24 cellular contexts compared by ENCODE assay signal in the genomic region with DNA sequence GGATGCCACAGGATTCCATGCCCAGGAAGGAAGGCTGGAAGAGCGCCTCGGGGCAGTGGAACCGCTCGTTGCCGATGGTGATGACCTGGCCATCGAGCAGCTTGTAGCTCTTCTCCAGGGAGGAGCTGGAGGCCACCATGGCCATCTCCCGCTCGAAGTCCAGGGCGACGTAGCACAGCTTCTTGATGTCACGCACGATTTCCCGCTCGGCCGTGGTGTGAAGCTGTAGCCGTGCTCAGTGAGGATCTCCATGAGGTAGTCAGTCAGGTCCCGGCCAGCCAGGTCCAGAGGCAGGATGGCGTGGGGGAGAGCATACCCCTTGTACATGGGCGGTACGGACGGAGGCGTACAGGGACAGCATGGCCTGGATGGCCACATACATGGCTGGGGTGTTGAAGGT.
"Had no signal": no experiment of that assay in that cellular context is flagged by ENCODE, and none has a peak within 500 bp of the region (broad histone marks: within the 10 kb centered on the region; RNA-seq: fewer than 3 reads in every experiment).

No MANE protein-coding gene starts in this region.

- ATAC-seq: gastrocnemius medialis, heart left ventricle, left colon, left lobe of liver had no signal

- DNase-seq: dermis blood vessel endothelial cell; dorsolateral prefrontal cortex; effector CD4-positive, alpha-beta T cell; effector memory CD4-positive, alpha-beta T cell; foreskin fibroblast; foreskin melanocyte; gastrocnemius medialis; glutamatergic neuron; heart left ventricle; hypothalamus; immature natural killer cell; islet precursor cell; left colon; left ventricle myocardium inferior; mammary epithelial cell; mesendoderm; midbrain had no signal

- FAIRE-seq: colon, endothelial cell of umbilical vein had no signal

- H3K4me3 ChIP-seq: coronary artery, dorsolateral prefrontal cortex, esophagus muscularis mucosa, gastrocnemius medialis, heart left ventricle, hepatocyte, left ventricle myocardium inferior, lung had no signal

- H3K4me1 ChIP-seq: esophagus muscularis mucosa, gastrocnemius medialis, left ventricle myocardium inferior had no signal

- H3K27ac ChIP-seq: coronary artery, dorsolateral prefrontal cortex, esophagus muscularis mucosa, gastrocnemius medialis, heart left ventricle, hepatocyte, left ventricle myocardium inferior had no signal

- H3K4me2 ChIP-seq: hepatocyte had no signal

- H3K27me3 ChIP-seq: dorsolateral prefrontal cortex, esophagus muscularis mucosa, gastrocnemius medialis, heart left ventricle, hepatocyte had no signal

- H3K36me3 ChIP-seq: esophagus muscularis mucosa, gastrocnemius medialis, heart left ventricle, left ventricle myocardium inferior had no signal

- H2AFZ ChIP-seq: hepatocyte had no signal

- H3K79me2 ChIP-seq: hepatocyte had no signal

- H3K9me3 ChIP-seq: esophagus muscularis mucosa, gastrocnemius medialis, heart left ventricle, left ventricle myocardium inferior had no signal
